1 cellular context compared by ENCODE assay signal in the genomic region with DNA sequence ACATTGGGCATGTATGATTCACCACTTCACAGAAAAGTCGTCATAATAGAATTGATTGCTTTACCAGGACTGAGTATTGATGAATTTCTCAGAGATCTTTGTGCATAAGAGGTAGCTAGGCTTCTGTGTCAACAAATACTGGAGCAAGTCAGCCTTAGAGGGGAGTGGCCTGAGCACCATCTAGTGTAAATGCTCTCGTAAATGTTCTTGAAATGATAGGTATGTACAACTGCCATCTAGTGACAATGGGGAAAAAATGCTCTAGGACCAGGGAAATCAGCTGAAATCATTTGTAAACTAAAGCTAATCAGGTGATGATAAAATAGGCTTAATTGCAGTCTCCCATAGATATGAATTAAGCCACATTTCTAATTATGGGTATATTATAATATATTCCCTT.
TF ChIP-seq lines count a peak whose summit lies in the region.

No MANE protein-coding gene starts in this region.

TF ChIP-seq in HepG2, 621 proteins besides CTCF, POLR2A, EP300 and RAD21 (continued from another document):
- TF ChIP-seq, protein P1, sequence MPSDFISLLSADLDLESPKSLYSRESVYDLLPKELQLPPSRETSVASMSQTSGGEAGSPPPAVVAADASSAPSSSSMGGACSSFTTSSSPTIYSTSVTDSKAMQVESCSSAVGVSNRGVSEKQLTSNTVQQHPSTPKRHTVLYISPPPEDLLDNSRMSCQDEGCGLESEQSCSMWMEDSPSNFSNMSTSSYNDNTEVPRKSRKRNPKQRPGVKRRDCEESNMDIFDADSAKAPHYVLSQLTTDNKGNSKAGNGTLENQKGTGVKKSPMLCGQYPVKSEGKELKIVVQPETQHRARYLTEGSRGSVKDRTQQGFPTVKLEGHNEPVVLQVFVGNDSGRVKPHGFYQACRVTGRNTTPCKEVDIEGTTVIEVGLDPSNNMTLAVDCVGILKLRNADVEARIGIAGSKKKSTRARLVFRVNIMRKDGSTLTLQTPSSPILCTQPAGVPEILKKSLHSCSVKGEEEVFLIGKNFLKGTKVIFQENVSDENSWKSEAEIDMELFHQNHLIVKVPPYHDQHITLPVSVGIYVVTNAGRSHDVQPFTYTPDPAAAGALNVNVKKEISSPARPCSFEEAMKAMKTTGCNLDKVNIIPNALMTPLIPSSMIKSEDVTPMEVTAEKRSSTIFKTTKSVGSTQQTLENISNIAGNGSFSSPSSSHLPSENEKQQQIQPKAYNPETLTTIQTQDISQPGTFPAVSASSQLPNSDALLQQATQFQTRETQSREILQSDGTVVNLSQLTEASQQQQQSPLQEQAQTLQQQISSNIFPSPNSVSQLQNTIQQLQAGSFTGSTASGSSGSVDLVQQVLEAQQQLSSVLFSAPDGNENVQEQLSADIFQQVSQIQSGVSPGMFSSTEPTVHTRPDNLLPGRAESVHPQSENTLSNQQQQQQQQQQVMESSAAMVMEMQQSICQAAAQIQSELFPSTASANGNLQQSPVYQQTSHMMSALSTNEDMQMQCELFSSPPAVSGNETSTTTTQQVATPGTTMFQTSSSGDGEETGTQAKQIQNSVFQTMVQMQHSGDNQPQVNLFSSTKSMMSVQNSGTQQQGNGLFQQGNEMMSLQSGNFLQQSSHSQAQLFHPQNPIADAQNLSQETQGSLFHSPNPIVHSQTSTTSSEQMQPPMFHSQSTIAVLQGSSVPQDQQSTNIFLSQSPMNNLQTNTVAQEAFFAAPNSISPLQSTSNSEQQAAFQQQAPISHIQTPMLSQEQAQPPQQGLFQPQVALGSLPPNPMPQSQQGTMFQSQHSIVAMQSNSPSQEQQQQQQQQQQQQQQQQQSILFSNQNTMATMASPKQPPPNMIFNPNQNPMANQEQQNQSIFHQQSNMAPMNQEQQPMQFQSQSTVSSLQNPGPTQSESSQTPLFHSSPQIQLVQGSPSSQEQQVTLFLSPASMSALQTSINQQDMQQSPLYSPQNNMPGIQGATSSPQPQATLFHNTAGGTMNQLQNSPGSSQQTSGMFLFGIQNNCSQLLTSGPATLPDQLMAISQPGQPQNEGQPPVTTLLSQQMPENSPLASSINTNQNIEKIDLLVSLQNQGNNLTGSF (CRISPR knock-in tag; IDR thresholded peaks at IDR 0.05): no peak
- TF ChIP-seq JUN (CRISPR knock-in tag; IDR thresholded peaks at IDR 0.05): no peak
- TF ChIP-seq ZNF883 (CRISPR knock-in tag; IDR thresholded peaks at IDR 0.05; ENCODE audit: not compliant biosample characterization): no peak
- no peak for TF ChIP-seq JARID2 (CRISPR knock-in tag; IDR thresholded peaks at IDR 0.05; ENCODE audit: insufficient replicate concordance)
- no peak for TF ChIP-seq HOXA9 (CRISPR knock-in tag; IDR thresholded peaks at IDR 0.05; ENCODE audit: borderline replicate concordance)
- TF ChIP-seq, protein P2, sequence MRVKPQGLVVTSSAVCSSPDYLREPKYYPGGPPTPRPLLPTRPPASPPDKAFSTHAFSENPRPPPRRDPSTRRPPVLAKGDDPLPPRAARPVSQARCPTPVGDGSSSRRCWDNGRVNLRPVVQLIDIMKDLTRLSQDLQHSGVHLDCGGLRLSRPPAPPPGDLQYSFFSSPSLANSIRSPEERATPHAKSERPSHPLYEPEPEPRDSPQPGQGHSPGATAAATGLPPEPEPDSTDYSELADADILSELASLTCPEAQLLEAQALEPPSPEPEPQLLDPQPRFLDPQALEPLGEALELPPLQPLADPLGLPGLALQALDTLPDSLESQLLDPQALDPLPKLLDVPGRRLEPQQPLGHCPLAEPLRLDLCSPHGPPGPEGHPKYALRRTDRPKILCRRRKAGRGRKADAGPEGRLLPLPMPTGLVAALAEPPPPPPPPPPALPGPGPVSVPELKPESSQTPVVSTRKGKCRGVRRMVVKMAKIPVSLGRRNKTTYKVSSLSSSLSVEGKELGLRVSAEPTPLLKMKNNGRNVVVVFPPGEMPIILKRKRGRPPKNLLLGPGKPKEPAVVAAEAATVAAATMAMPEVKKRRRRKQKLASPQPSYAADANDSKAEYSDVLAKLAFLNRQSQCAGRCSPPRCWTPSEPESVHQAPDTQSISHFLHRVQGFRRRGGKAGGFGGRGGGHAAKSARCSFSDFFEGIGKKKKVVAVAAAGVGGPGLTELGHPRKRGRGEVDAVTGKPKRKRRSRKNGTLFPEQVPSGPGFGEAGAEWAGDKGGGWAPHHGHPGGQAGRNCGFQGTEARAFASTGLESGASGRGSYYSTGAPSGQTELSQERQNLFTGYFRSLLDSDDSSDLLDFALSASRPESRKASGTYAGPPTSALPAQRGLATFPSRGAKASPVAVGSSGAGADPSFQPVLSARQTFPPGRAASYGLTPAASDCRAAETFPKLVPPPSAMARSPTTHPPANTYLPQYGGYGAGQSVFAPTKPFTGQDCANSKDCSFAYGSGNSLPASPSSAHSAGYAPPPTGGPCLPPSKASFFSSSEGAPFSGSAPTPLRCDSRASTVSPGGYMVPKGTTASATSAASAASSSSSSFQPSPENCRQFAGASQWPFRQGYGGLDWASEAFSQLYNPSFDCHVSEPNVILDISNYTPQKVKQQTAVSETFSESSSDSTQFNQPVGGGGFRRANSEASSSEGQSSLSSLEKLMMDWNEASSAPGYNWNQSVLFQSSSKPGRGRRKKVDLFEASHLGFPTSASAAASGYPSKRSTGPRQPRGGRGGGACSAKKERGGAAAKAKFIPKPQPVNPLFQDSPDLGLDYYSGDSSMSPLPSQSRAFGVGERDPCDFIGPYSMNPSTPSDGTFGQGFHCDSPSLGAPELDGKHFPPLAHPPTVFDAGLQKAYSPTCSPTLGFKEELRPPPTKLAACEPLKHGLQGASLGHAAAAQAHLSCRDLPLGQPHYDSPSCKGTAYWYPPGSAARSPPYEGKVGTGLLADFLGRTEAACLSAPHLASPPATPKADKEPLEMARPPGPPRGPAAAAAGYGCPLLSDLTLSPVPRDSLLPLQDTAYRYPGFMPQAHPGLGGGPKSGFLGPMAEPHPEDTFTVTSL (CRISPR knock-in tag; IDR thresholded peaks at IDR 0.05; ENCODE audit: borderline replicate concordance): no peak
- TF ChIP-seq NFIB (CRISPR knock-in tag; IDR thresholded peaks at IDR 0.05; ENCODE audit: borderline replicate concordance): no peak
- TF ChIP-seq, protein P3, sequence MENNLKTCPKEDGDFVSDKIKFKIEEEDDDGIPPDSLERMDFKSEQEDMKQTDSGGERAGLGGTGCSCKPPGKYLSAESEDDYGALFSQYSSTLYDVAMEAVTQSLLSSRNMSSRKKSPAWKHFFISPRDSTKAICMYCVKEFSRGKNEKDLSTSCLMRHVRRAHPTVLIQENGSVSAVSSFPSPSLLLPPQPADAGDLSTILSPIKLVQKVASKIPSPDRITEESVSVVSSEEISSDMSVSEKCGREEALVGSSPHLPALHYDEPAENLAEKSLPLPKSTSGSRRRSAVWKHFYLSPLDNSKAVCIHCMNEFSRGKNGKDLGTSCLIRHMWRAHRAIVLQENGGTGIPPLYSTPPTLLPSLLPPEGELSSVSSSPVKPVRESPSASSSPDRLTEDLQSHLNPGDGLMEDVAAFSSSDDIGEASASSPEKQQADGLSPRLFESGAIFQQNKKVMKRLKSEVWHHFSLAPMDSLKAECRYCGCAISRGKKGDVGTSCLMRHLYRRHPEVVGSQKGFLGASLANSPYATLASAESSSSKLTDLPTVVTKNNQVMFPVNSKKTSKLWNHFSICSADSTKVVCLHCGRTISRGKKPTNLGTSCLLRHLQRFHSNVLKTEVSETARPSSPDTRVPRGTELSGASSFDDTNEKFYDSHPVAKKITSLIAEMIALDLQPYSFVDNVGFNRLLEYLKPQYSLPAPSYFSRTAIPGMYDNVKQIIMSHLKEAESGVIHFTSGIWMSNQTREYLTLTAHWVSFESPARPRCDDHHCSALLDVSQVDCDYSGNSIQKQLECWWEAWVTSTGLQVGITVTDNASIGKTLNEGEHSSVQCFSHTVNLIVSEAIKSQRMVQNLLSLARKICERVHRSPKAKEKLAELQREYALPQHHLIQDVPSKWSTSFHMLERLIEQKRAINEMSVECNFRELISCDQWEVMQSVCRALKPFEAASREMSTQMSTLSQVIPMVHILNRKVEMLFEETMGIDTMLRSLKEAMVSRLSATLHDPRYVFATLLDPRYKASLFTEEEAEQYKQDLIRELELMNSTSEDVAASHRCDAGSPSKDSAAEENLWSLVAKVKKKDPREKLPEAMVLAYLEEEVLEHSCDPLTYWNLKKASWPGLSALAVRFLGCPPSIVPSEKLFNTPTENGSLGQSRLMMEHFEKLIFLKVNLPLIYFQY (CRISPR knock-in tag; IDR thresholded peaks at IDR 0.05; ENCODE audit: borderline replicate concordance): no peak
- TF ChIP-seq, protein P4, sequence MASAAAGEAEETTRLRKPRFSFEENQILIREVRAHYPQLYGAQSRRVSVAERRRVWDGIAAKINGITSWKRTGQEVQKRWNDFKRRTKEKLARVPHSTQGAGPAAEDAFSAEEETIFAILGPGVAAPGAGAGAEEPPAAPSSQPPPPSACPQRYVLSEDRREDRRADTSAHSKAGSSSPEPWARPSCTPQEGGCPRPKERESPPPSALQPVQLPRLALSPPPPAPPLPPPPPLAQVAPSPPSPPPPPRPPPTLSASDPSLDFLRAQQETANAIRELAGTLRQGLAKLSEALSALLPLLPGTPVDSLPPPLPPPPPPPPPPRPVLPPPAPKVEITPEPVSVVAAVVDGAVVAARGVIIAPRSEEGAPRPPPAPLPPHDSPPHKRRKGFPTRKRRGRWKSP (CRISPR knock-in tag; IDR thresholded peaks at IDR 0.05): no peak
- no peak for TF ChIP-seq TAF15 (IDR thresholded peaks at IDR 0.05; ENCODE audit: low read depth, low read length, poor library complexity, severe bottlenecking)
- no peak for TF ChIP-seq THYN1 (CRISPR knock-in tag; IDR thresholded peaks at IDR 0.05; ENCODE audit: borderline replicate concordance, low read depth)
- TF ChIP-seq ZNF232 (CRISPR knock-in tag; IDR thresholded peaks at IDR 0.05; ENCODE audit: borderline replicate concordance): no peak
- TF ChIP-seq, protein P5, sequence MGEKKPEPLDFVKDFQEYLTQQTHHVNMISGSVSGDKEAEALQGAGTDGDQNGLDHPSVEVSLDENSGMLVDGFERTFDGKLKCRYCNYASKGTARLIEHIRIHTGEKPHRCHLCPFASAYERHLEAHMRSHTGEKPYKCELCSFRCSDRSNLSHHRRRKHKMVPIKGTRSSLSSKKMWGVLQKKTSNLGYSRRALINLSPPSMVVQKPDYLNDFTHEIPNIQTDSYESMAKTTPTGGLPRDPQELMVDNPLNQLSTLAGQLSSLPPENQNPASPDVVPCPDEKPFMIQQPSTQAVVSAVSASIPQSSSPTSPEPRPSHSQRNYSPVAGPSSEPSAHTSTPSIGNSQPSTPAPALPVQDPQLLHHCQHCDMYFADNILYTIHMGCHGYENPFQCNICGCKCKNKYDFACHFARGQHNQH (CRISPR knock-in tag; IDR thresholded peaks at IDR 0.05): no peak
- no peak for TF ChIP-seq ZNF713 (CRISPR knock-in tag; IDR thresholded peaks at IDR 0.05)
